Comparison of ENCODE assay signal across 34 cellular contexts in the genomic region with DNA sequence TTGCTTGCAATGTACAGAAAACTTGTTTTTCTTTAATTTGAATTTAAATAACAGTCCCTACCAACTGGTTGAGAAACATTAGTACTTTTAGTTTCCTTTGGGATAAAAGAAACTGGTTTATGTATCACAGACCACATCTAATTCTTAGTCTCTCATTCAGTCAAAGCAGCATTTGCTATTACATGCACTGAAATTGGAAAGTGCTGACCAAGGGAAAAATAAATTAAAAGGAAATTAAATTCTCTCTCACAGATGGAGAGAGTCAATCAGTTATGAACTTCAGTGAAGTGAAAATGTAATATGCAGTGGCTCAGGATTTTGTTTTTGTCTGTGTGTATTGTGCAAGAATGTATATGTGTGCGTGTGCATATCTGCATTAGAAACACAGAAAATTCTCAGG.
DNase-seq lines count a peak whose midpoint lies in the region; ATAC-seq, FAIRE-seq and TF ChIP-seq lines count a peak whose summit lies in the region.
"Had no signal": no experiment of that assay in that cellular context is flagged by ENCODE, and none has a peak within 500 bp of the region (broad histone marks: within the 10 kb centered on the region; RNA-seq: fewer than 3 reads in every experiment).

No MANE protein-coding gene starts in this region.

- H3K9me1 ChIP-seq in IMR-90 (ENCODE audit: insufficient read depth, low read length), result no peaks in the 10 kb centered on the region

- no peak overlapping the region for H3K4ac ChIP-seq in IMR-90 (ENCODE audit: low read depth, low read length)
- H3K4ac ChIP-seq in H1 (replicated peaks; ENCODE audit: insufficient read length, low read depth, low read length), result no peak overlapping the region

- H2BK20ac ChIP-seq in IMR-90 (ENCODE audit: low read depth, low read length), result no peak overlapping the region
- no peak overlapping the region for H2BK20ac ChIP-seq in H1 (ENCODE audit: low read length)

- TF ChIP-seq CTCF in HepG2 (CRISPR knock-in tag; IDR thresholded peaks at IDR 0.05) (no peak), right lobe of liver (IDR thresholded peaks at IDR 0.05) (no peak), A549 (IDR thresholded peaks at IDR 0.05) (no peak), IMR-90 (conservative IDR thresholded peaks at IDR 0.05; ENCODE audit: low read depth, low read length) (no peak), H1 (IDR thresholded peaks at IDR 0.05; ENCODE audit: control extremely low read depth in 1 of 3, insufficient read depth in 1 of 3, low read depth in 1 of 3, low read length in 3 of 3) (no peak)

- H2AK5ac ChIP-seq in IMR-90 (ENCODE audit: low read depth, low read length) (no peak overlapping the region), H1 (ENCODE audit: low read depth, low read length) (no peak overlapping the region)

- no peak overlapping the region for H2BK12ac ChIP-seq in H1 (ENCODE audit: low read depth, low read length)

- H2BK15ac ChIP-seq in IMR-90 (ENCODE audit: low read depth, low read length) (no peak overlapping the region), H1 (ENCODE audit: low read length) (no peak overlapping the region)

- dilution Hi-C loops in IMR-90 (cut with HindIII; ENCODE audit: low sequenced_read_pairs, unreplicated experiment), result no loop called here

- no peak overlapping the region for H3K9ac ChIP-seq in HepG2 (ENCODE audit: insufficient read depth, low read depth, low read length)
- no peak overlapping the region for H3K9ac ChIP-seq in IMR-90 (ENCODE audit: low read depth, low read length)
- H3K9ac ChIP-seq in H1 (replicated peaks in 1 of 4; ENCODE audit: extremely low read depth in 1 of 4, low read depth in 3 of 4, low read length in 3 of 4), result no peak overlapping the region
- H3K9ac ChIP-seq: BLaER1; BLaER1 treated with 17β-estradiol and CSF1 and Interleukin-3, amounts not matched to agents 10 nM and 100 nM had no signal

- H4K5ac ChIP-seq in IMR-90 (ENCODE audit: low read depth, low read length), result no peak overlapping the region
- no peak overlapping the region for H4K5ac ChIP-seq in H1 (ENCODE audit: insufficient read length, low read depth, low read length)

- H3K4me2 ChIP-seq in HepG2 (ENCODE audit: low read depth, low read length) (no peak overlapping the region), A549 (no peak overlapping the region), IMR-90 (ENCODE audit: low read depth, low read length) (no peak overlapping the region), H1 (ENCODE audit: insufficient read depth in 1 of 2, low read depth in 2 of 2, low read length in 2 of 2) (no peak overlapping the region)
- H3K4me2 ChIP-seq: BLaER1; BLaER1 treated with 17β-estradiol and CSF1 and Interleukin-3, amounts not matched to agents 10 nM and 100 nM had no signal

- H4K20me1 ChIP-seq in HepG2 (ENCODE audit: insufficient read depth, low read length), result no peaks in the 10 kb centered on the region
- no peaks in the 10 kb centered on the region for H4K20me1 ChIP-seq in IMR-90 (ENCODE audit: insufficient read depth, low read length)
- H4K20me1 ChIP-seq in H1 (replicated peaks in 1 of 2; ENCODE audit: control insufficient read depth in 1 of 2, insufficient read depth in 2 of 2, low read length in 2 of 2), result no peaks in the 10 kb centered on the region
- H4K20me1 ChIP-seq: BLaER1; BLaER1 treated with 17β-estradiol and CSF1 and Interleukin-3, amounts not matched to agents 10 nM and 100 nM had no signal

- no TSS peak for BruUV-seq in HepG2 (replicated peaks; lab: Mats Ljungman, UMichigan)
- no TSS peak for BruUV-seq in IMR-90 (replicated peaks; lab: Mats Ljungman, UMichigan)

- H4K91ac ChIP-seq in IMR-90 (ENCODE audit: insufficient read depth, low read depth, low read length) (no peak overlapping the region), H1 (replicated peaks; ENCODE audit: insufficient read length, low read length) (no peak overlapping the region)

- in situ Hi-C loops in HepG2 (cut with HindIII; ENCODE audit: extremely low pct_ligation_motif_present, low pct_unique_long_range_greater_than_20kb), result no loop called here
- in situ Hi-C loops in IMR-90 (cut with MboI; ENCODE audit: low sequenced_read_pairs), result no loop called here

- H2BK5ac ChIP-seq in IMR-90 (ENCODE audit: low read depth, low read length, poor library complexity, severe bottlenecking), result no peak overlapping the region
- H2BK5ac ChIP-seq in H1 (ENCODE audit: low read depth, low read length), result no peak overlapping the region

- no peak overlapping the region for H3K27ac ChIP-seq in HepG2 (ENCODE audit: extremely low read length, insufficient read depth, low read length)
- H3K27ac ChIP-seq in right lobe of liver, result no peak overlapping the region
- H3K27ac ChIP-seq in A549, result no peak overlapping the region
- no peak overlapping the region for H3K27ac ChIP-seq in IMR-90 (ENCODE audit: insufficient read depth, low read length)
- H3K27ac ChIP-seq in H1 (ENCODE audit: low read depth, low read length), result no peak overlapping the region
- H3K27ac ChIP-seq: 22Rv1; BLaER1; BLaER1 treated with 17β-estradiol and CSF1 and Interleukin-3, amounts not matched to agents 10 nM and 100 nM; C4-2B had no signal

- H4K8ac ChIP-seq in IMR-90 (ENCODE audit: low read depth in 2 of 2, low read length in 2 of 2) (no peak overlapping the region), H1 (ENCODE audit: extremely low read depth, insufficient read depth, low read length) (no peak overlapping the region)

- H3K14ac ChIP-seq in IMR-90 (replicated peaks; ENCODE audit: low read depth, low read length) (no peak overlapping the region), H1 (ENCODE audit: insufficient read length) (no peak overlapping the region)

- TF ChIP-seq RAD21 in HepG2 (CRISPR knock-in tag; IDR thresholded peaks at IDR 0.05), result no peak
- TF ChIP-seq RAD21 in A549 (conservative IDR thresholded peaks at IDR 0.05 in 1 of 2, IDR thresholded peaks at IDR 0.05 in 1 of 2), result no peak
- TF ChIP-seq RAD21 in IMR-90 (IDR thresholded peaks at IDR 0.05; ENCODE audit: low read length), result no peak
- TF ChIP-seq RAD21 in H1 (IDR thresholded peaks at IDR 0.05 in 1 of 2, conservative IDR thresholded peaks at IDR 0.05 in 1 of 2; ENCODE audit: low read depth in 2 of 2, low read length in 2 of 2), result no peak

- DNase-seq in HepG2 (ENCODE audit: low spot score) (no peak), right lobe of liver (no peak), A549 (ENCODE audit: low read depth in 1 of 2, low spot score in 1 of 2) (no peak), IMR-90 (no peak), H1 (ENCODE audit: low read depth in 1 of 2, low spot score in 2 of 2) (no peak), SW 1271 (lab: John Stamatoyannopoulos, UW) (no peak)
- DNase-seq: 8988T; ACHN; AML-193; BE2C; C1 segment of cervical spinal cord; Caco-2; Calu3; CD4-positive, alpha-beta memory T cell; CD4-positive, alpha-beta T cell; CD4-positive, CD25-positive, alpha-beta regulatory T cell; CD8-positive, alpha-beta memory T cell; CD8-positive, alpha-beta T cell; COR-L47; DMS 273 treated with DMSO at 0.1 percent for 48 hours; DMS153; DMS53; DMS79; DMS79 treated with DMSO at 0.1 percent for 48 hours; DND-41; EL had no signal

- H2AFZ ChIP-seq in HepG2 (ENCODE audit: low read length) (no peak overlapping the region), IMR-90 (replicated peaks; ENCODE audit: low read length, poor library complexity) (no peak overlapping the region), H1 (ENCODE audit: low read length) (no peak overlapping the region)

- no peaks in the 10 kb centered on the region for H3K36me3 ChIP-seq in HepG2 (replicated peaks in 1 of 2; ENCODE audit: control insufficient read depth in 1 of 2, insufficient read depth in 2 of 2, low read length in 2 of 2)
- H3K36me3 ChIP-seq in right lobe of liver, result no peaks in the 10 kb centered on the region
- no peaks in the 10 kb centered on the region for H3K36me3 ChIP-seq in IMR-90 (ENCODE audit: control insufficient read depth, insufficient read depth, low read length)
- no peaks in the 10 kb centered on the region for H3K36me3 ChIP-seq in H1 (ENCODE audit: control insufficient read depth in 2 of 4, insufficient read depth in 4 of 4, low read length in 3 of 4)
- H3K36me3 ChIP-seq: BE2C; BLaER1; BLaER1 treated with 17β-estradiol and CSF1 and Interleukin-3, amounts not matched to agents 10 nM and 100 nM had no signal

- H3K79me2 ChIP-seq in HepG2 (ENCODE audit: insufficient read depth, low read length), result no peaks in the 10 kb centered on the region
- H3K79me2 ChIP-seq in H1 (ENCODE audit: control insufficient read depth in 1 of 2, insufficient read depth in 2 of 2, low read length in 2 of 2), result no peaks in the 10 kb centered on the region

- H3K4me1 ChIP-seq in HepG2 (ENCODE audit: insufficient read depth, low read length), result no peaks in the 10 kb centered on the region
- H3K4me1 ChIP-seq in right lobe of liver, result no peaks in the 10 kb centered on the region
- no peaks in the 10 kb centered on the region for H3K4me1 ChIP-seq in A549
- no peaks in the 10 kb centered on the region for H3K4me1 ChIP-seq in IMR-90 (ENCODE audit: control insufficient read depth, insufficient read depth, low read length)
- no peaks in the 10 kb centered on the region; a peak in 1 of 7 replicates for H3K4me1 ChIP-seq in H1 (replicated peaks in 1 of 4; ENCODE audit: control insufficient read depth in 3 of 4, insufficient read depth in 4 of 4, low read length in 3 of 4)
- H3K4me1 ChIP-seq: BE2C; BLaER1; BLaER1 treated with 17β-estradiol and CSF1 and Interleukin-3, amounts not matched to agents 10 nM and 100 nM; Caco-2 had no signal

- H3K9me3 ChIP-seq in HepG2 (ENCODE audit: low read length) (peaks cover 7% of the 10 kb centered on the region; the same call in 1 of the 2 replicates), right lobe of liver (no peaks in the 10 kb centered on the region), A549 (no peaks in the 10 kb centered on the region), IMR-90 (ENCODE audit: control insufficient read depth, insufficient read depth, low read length) (no peaks in the 10 kb centered on the region), H1 (ENCODE audit: insufficient read depth in 2 of 2, low read depth in 1 of 2, low read length in 1 of 2) (no peaks in the 10 kb centered on the region)
- H3K9me3 ChIP-seq: BE2C; BLaER1; BLaER1 treated with 17β-estradiol and CSF1 and Interleukin-3, amounts not matched to agents 10 nM and 100 nM; Caco-2 had no signal

- H2AK9ac ChIP-seq in IMR-90 (replicated peaks; ENCODE audit: low read depth, low read length, poor library complexity), result no peak overlapping the region

- FAIRE-seq in HepG2 (lab: Jason Lieb, UNC) (no peak), A549 (lab: Jason Lieb, UNC) (no peak), H1 (lab: Jason Lieb, UNC) (no peak)
- FAIRE-seq: A204.1, D721Med had no signal

- 0% methylated on average over 1 of the region's 1 CpG for WGBS in HepG2 (ENCODE audit: low lambda C conversion rate)
- 45% methylated on average over 1 of the region's 1 CpG for WGBS in right lobe of liver (ENCODE audit: insufficient coverage, low coverage, low lambda C conversion rate, missing lambda C conversion rate)
- WGBS in A549 (ENCODE audit: missing lambda C conversion rate), result 13% methylated on average over 1 of the region's 1 CpG
- 50% methylated on average over 1 of the region's 1 CpG; no CpG with 5 or more reads in 1 of the 2 experiments for WGBS in IMR-90 (ENCODE audit: extremely low coverage in 2 of 2, insufficient read length in 1 of 2), 2 experiments
- 100% methylated on average over 1 of the region's 1 CpG; no CpG with 5 or more reads in 1 of the 2 experiments for WGBS in H1 (ENCODE audit: extremely low coverage in 1 of 2, insufficient coverage in 1 of 2, insufficient read length in 1 of 2, insufficient replicate concordance in 2 of 2, low coverage in 1 of 2, low lambda C conversion rate in 2 of 2, missing lambda C conversion rate in 1 of 2), 2 experiments

- H3K18ac ChIP-seq in IMR-90 (ENCODE audit: low read depth, low read length) (no peak overlapping the region), H1 (ENCODE audit: extremely low read depth, low read length) (no peak overlapping the region)

- H3K79me1 ChIP-seq in IMR-90 (ENCODE audit: low read depth in 1 of 2, low read length in 2 of 2) (no peaks in the 10 kb centered on the region), H1 (ENCODE audit: low read depth, low read length) (no peaks in the 10 kb centered on the region)

- no peak for TF ChIP-seq EP300 in HepG2 (IDR thresholded peaks at IDR 0.05; ENCODE audit: low read depth in 2 of 2, low read length in 2 of 2)
- TF ChIP-seq EP300 in HepG2 (CRISPR knock-in tag; IDR thresholded peaks at IDR 0.05; ENCODE audit: borderline replicate concordance), result no peak
- TF ChIP-seq EP300 in A549 (IDR thresholded peaks at IDR 0.05), result no peak
- TF ChIP-seq EP300 in H1 (IDR thresholded peaks at IDR 0.05; ENCODE audit: borderline replicate concordance in 1 of 2, low read depth in 2 of 2, low read length in 2 of 2), result no peak

- H3K27me3 ChIP-seq in HepG2 (ENCODE audit: control insufficient read depth in 1 of 2, insufficient read depth in 2 of 2, low read length in 2 of 2) (no peaks in the 10 kb centered on the region), right lobe of liver (no peaks in the 10 kb centered on the region), IMR-90 (ENCODE audit: control insufficient read depth, insufficient read depth, low read length) (no peaks in the 10 kb centered on the region), H1 (replicated peaks in 1 of 4; ENCODE audit: control insufficient read depth in 3 of 4, extremely low read depth in 1 of 4, insufficient read depth in 3 of 4, low read length in 3 of 4) (no peaks in the 10 kb centered on the region)
- H3K27me3 ChIP-seq: BE2C; BLaER1; BLaER1 treated with 17β-estradiol and CSF1 and Interleukin-3, amounts not matched to agents 10 nM and 100 nM had no signal

- no peaks in the 10 kb centered on the region for H3K23me2 ChIP-seq in H1 (ENCODE audit: low read depth, low read length)

- H3K4me3 ChIP-seq in HepG2 (replicated peaks in 1 of 3; ENCODE audit: insufficient read depth in 1 of 3, low read depth in 2 of 3, low read length in 3 of 3), result no peak overlapping the region
- H3K4me3 ChIP-seq in right lobe of liver, result no peak overlapping the region
- H3K4me3 ChIP-seq in A549, result no peak overlapping the region
- H3K4me3 ChIP-seq in IMR-90 (ENCODE audit: insufficient read depth, low read depth, low read length), result no peak overlapping the region
- no peak overlapping the region for H3K4me3 ChIP-seq in H1 (ENCODE audit: extremely low read depth in 1 of 4, insufficient read depth in 2 of 4, low read depth in 3 of 4, low read length in 4 of 4)
- H3K4me3 ChIP-seq: BLaER1; BLaER1 treated with 17β-estradiol and CSF1 and Interleukin-3, amounts not matched to agents 10 nM and 100 nM had no signal

- intact Hi-C loops in HepG2 (cut with micrococcal nuclease; ENCODE audit: unreplicated experiment), result no loop called here
- intact Hi-C loops in right lobe of liver (cut with DNase I), result no loop called here
- intact Hi-C loops in IMR-90 (cut with micrococcal nuclease), result no loop called here

- no peak overlapping the region for H3K23ac ChIP-seq in IMR-90 (ENCODE audit: low read depth, low read length)
- no peak overlapping the region for H3K23ac ChIP-seq in H1 (ENCODE audit: insufficient read length)

- ATAC-seq in HepG2, result no peak
- ATAC-seq in right lobe of liver, result no peak
- no peak for ATAC-seq in A549
- ATAC-seq in IMR-90 (ENCODE audit: low read depth), result no peak
- ATAC-seq in activated CD4-positive, CD25-positive, alpha-beta regulatory T cell treated with anti-CD3 and anti-CD28 coated beads, Interleukin-2, amount 50 U/mL, for 24 hours, result no peak
- ATAC-seq in HG03135 (IDR thresholded peaks at IDR 0.05; ENCODE audit: unreplicated experiment), result no peak
- ATAC-seq: CD8-positive, alpha-beta T cell had no signal

- TF ChIP-seq POLR2A in HepG2 (IDR thresholded peaks at IDR 0.05; ENCODE audit: insufficient read depth in 1 of 2, low read depth in 2 of 2, low read length in 2 of 2), result no peak
- no peak for TF ChIP-seq POLR2A in right lobe of liver (IDR thresholded peaks at IDR 0.05)
- TF ChIP-seq POLR2A in A549 (IDR thresholded peaks at IDR 0.05; ENCODE audit: low read length), result no peak
- TF ChIP-seq POLR2A in IMR-90 (IDR thresholded peaks at IDR 0.05; ENCODE audit: low read depth, low read length), result no peak
- no peak for TF ChIP-seq POLR2A in H1 (IDR thresholded peaks at IDR 0.05; ENCODE audit: control extremely low read depth in 1 of 2, low read depth in 2 of 2, low read length in 2 of 2)

- CTCF ChIA-PET in HepG2 (lab: Yijun Ruan, JAX; ENCODE audit: low intra/inter-chr PET ratio, low total read pairs) (no interaction called here), A549 (lab: Yijun Ruan, JAX) (no interaction called here), IMR-90 (lab: Yijun Ruan, JAX) (no interaction called here), H1 (lab: Charles Lee; ENCODE audit: partially characterized antibody) (no interaction called here)

- H2BK120ac ChIP-seq in IMR-90 (ENCODE audit: low read depth, low read length) (no peak overlapping the region), H1 (replicated peaks; ENCODE audit: low read depth, low read length) (no peak overlapping the region)

- H3K56ac ChIP-seq in IMR-90 (ENCODE audit: extremely low read depth, insufficient read depth, low read length), result no peak overlapping the region
- H3K56ac ChIP-seq in H1 (replicated peaks; ENCODE audit: insufficient read length, low read depth, low read length), result no peak overlapping the region

- POLR2A ChIA-PET in HepG2 (lab: Yijun Ruan, JAX) (no interaction called here), A549 (lab: Yijun Ruan, JAX) (no interaction called here), IMR-90 (lab: Charles Lee; ENCODE audit: unreplicated experiment) (no interaction called here), H1 (lab: Charles Lee; ENCODE audit: partially characterized antibody) (no interaction called here)

Comparison
In these comparisons a context has a peak if more than half of its experiments do, and no peak if none do; other contexts are left out.
1. Of the 41 proteins assayed by ChIP-seq in both HepG2 and H1: peak only in HepG2: none; only in H1: none; in both: MAFK; in neither: 40.